ENCODE assay signal across 1 cellular context in the genomic region with DNA sequence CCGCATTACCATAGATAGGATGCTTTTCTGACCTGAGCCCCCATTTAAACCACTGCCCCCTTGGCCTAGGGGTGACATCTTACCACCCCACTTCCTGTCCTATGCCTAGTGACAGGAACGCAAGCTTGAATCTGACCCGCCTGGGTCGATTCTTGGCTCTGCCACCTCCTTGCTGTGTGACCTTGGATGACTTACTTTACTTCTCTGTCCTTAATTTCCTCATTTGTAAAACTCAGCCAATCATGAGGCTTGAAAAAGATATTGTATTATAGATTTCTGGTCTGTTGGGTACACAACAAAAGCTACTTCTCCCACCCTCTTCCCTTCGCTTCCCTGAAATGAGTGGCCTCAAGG.
TF ChIP-seq lines count a peak whose summit lies in the region.

No MANE protein-coding gene starts in this region.

TF ChIP-seq in HEK293, 187 proteins besides CTCF, POLR2A, EP300 and RAD21:
- 0 out of 2 replicates have a peak, but pooled peaks have one; percentile 42 for TF ChIP-seq ZNF768 (tag by site-specific recombination; IDR thresholded peaks at IDR 0.05)
- no peak for TF ChIP-seq IKZF3 (tag by site-specific recombination; IDR thresholded peaks at IDR 0.05)
TF ChIP-seq in HEK293: peak in this region for 1.
